ENCODE assay signal across 8 cellular contexts in the genomic region with DNA sequence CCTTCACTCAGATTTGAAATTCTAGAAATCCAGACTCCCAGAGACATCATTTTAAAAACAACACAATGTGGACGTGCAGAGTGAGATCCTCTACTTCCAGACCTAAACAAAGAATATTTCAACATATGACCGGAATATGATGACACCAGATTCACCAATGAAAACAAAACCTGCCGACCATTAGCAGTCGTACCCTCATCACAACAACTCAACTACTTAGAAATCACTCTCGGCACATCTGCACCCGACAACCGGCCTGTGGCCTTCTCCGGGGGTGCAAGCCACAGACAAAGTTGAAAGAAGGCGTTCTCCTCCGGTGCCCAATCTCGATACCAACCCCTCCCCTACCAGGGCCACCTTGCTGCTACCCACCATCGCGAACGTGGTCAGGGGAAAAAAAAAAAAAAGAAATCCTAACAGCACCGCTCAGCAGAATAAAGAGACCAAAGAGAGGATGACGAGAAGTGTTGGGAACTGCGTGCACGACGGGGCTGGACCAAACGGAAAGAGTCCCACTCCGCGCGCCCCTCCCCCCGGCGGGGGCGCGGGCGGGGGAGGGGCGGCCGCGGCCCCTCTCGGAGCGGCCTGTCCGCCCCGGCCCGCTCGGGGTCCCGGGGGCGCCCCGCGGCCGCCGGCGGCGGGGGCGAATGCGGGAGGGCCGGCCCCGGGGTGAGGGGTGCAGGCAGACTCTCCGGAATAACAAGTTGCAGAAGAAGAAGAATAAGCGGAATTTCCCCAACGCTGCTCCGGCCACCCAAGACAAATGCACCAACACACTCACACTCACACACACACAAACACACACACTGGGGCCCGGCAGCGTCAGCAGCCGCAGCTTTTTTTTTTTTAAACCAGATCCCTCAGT. TPM values are rescaled to one million over a fixed set of nuclear protein-coding genes. Genes with fewer than 3 reads are reported as not detected.
A peak's percentile ranks its signal among the peaks of the same experiment; 100 is the strongest.
DNase-seq lines count a peak whose midpoint lies in the region; ATAC-seq and TF ChIP-seq lines count a peak whose summit lies in the region.

No MANE protein-coding gene starts in this region.

- H3K4me3 ChIP-seq in tibial artery, result peak overlapping the region; percentile 80 to 83

- H3K4me1 ChIP-seq in tibial artery, result peaks cover 0 to 52% (median 15%) of the 10 kb centered on the region in 4 donors

- no peak for TF ChIP-seq CTCF in GM10266 (IDR thresholded peaks at IDR 0.05; ENCODE audit: control insufficient read depth, insufficient read depth, low read depth, missing control alignments)
- no peak for TF ChIP-seq CTCF in tibial artery (IDR thresholded peaks at IDR 0.05)

- intact Hi-C loops in tibial artery (cut with DNase I; ENCODE audit: low total_unique reads), result loop anchor here (5.0 kb wide), 1 partner anchor 568 kb away; no protein-coding TSS in a partner anchor

- no peaks in the 10 kb centered on the region for H3K27me3 ChIP-seq in tibial artery

- H3K9me3 ChIP-seq in tibial artery, result no peaks in the 10 kb centered on the region

- DNase-seq in GM10266 (ENCODE audit: extremely low spot score) (peak; percentile 74), RPMI8226 (peak; percentile 60), germinal center (ENCODE audit: low spot score) (peak; percentile 50), occipital lobe (lab: John Stamatoyannopoulos, UW) (peak; percentile 27), tibial artery (peak; percentile 53 to 82)
- peak in 3 of 4 experiments; percentile 8 to 41 (median 23) for DNase-seq in activated naive CD4-positive, alpha-beta T cell (lab: John Stamatoyannopoulos, UW)

- ATAC-seq in HG03460 (IDR thresholded peaks at IDR 0.05; ENCODE audit: unreplicated experiment) (peak; percentile 33), HG03135 (IDR thresholded peaks at IDR 0.05; ENCODE audit: unreplicated experiment) (no peak)

- H3K27ac ChIP-seq in tibial artery, result peak overlapping the region; percentile 94 to 95

- no peaks in the 10 kb centered on the region for H3K36me3 ChIP-seq in tibial artery

RNA-seq across cellular contexts. Expression of gene PHF21A, which starts 1.7 kb away (rescaled TPM):
- total RNA-seq in occipital lobe, result 30.7 TPM

Comparison
In these comparisons a context has a peak if more than half of its experiments do, and no peak if none do; other contexts are left out.
1. DNase-seq: peak in every context shown above with its lines; median percentile 74 in GM10266; 68 in tibial artery; 60 in RPMI8226; 50 in germinal center; 27 in occipital lobe; 23 in activated naive CD4-positive, alpha-beta T cell.